In the genomic region with DNA sequence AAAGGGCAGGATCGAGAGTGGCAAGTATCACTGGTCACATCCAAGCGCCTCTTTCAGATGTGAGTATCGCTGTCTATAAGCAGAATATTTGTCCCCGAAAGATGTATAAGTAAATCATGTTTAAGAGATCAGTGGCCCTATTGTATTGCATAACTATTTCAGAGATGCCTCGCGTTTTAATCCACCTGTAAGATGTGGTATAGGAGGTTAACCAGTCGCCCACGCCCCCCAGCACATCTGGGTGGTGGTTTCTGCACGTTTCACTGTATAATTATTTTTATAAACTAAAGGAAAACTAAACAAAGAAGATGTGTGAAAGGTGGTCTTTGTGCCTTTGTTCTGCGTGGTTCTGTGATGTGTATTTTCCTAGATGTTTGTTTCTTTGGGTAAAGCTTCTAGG, we compare ENCODE assay signal across 11 cellular contexts. TPM values are rescaled to one million over a fixed set of nuclear protein-coding genes. Genes with fewer than 3 reads are reported as not detected.
"Had no signal": no experiment of that assay in that cellular context is flagged by ENCODE, and none has a peak within 500 bp of the region (broad histone marks: within the 10 kb centered on the region; RNA-seq: fewer than 3 reads in every experiment).

No MANE protein-coding gene starts in this region.

- H2AFZ ChIP-seq: GM23248 had no signal

- ATAC-seq: HCT116, HepG2, K562 had no signal

- H3K9me3 ChIP-seq: HAP-1 had no signal

- H3K4me3 ChIP-seq: GM23248, HAP-1, K562 had no signal

- H3K4me1 ChIP-seq: HAP-1 had no signal

- H3K27ac ChIP-seq: GM23248, HL-60 had no signal

- DNase-seq: GM23248, GOT3, HFFc6, KG1 had no signal

- H3K36me3 ChIP-seq: HAP-1 had no signal

- H3K9ac ChIP-seq: GM23248 had no signal

RNA-seq across cellular contexts. Expression of a gene that starts 28.9 kb away (rescaled TPM):
- total RNA-seq: GM23248, HepG2, HFFc6, HT1080, K562 had no signal
- polyA plus RNA-seq: GM23248, IgD-negative memory B cell, K562 had no signal
